In the genomic region with DNA sequence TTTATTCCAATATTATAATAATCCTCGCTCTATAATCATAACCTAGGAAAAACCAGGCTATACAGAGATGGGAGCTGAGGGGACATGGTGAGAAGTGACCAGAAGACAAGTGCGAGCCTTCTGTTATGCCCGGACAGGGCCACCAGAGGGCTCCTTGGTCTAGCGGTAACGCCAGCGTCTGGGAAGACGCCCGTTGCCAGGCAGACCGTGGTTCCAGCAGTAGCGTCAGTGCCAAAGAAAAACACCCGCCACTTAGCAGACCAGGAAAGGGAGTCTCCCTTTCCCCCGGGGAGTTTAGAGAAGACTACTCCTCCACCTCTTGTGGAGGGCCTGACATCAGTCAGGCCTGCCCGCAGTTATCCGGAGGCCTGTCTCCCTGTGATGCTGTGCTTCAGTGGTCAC, we compare ENCODE assay signal across 10 cellular contexts. TPM values are rescaled to one million over a fixed set of nuclear protein-coding genes. Genes with fewer than 3 reads are reported as not detected.
DNase-seq lines count a peak whose midpoint lies in the region; ATAC-seq and TF ChIP-seq lines count a peak whose summit lies in the region.
"Not testable (repeated sequence)": the region's sequence is repeated elsewhere in the genome, so short reads cannot be mapped to it uniquely, and the experiment has no call there.
"Had no signal": no experiment of that assay in that cellular context is flagged by ENCODE, and none has a peak within 500 bp of the region (broad histone marks: within the 10 kb centered on the region; RNA-seq: fewer than 3 reads in every experiment).

No MANE protein-coding gene starts in this region.

- in situ Hi-C loops in astrocyte of the spinal cord (cut with HindIII; ENCODE audit: low sequenced_read_pairs) = not testable (repeated sequence)

- H3K9ac ChIP-seq in mesendoderm (ENCODE audit: low read length) = not testable (repeated sequence)

- not testable (repeated sequence) for H3K9me3 Mint-ChIP-seq in T-helper 2 cell treated with Interferon-gamma antibody and Interleukin-4, amounts not matched to agents 5 μg/mL and 100 μg/mL, for 36 hours

- H3K27me3 ChIP-seq in mesendoderm (ENCODE audit: insufficient read depth, low read length, poor library complexity) = not testable (repeated sequence)

- not testable (repeated sequence) for H3K56ac ChIP-seq in mesendoderm (ENCODE audit: low read length)

- ATAC-seq in stimulated activated naive CD8-positive, alpha-beta T cell treated with anti-CD3 and anti-CD28 coated beads, Interleukin-15, Interleukin-2, amounts not matched to agents 100 U/mL and 50 U/mL, for 24 hours = not testable (repeated sequence)

- H2BK5ac ChIP-seq in mesendoderm (ENCODE audit: low read length) = not testable (repeated sequence)

- not testable (repeated sequence) for H3K4me1 ChIP-seq in mesendoderm (ENCODE audit: control insufficient read depth, low read depth, low read length)

- not testable (repeated sequence) for H3K18ac ChIP-seq in mesendoderm (ENCODE audit: low read length)

- not testable (repeated sequence) for H4K8ac ChIP-seq in mesendoderm (ENCODE audit: low read depth, low read length)

- DNase-seq in CD1c-positive myeloid dendritic cell (ENCODE audit: extremely low spot score) = peak; percentile 40
- DNase-seq in HCEC 1CT = peak; percentile 39
- peak; percentile 56 for DNase-seq in NCI-H2171 treated with DMSO at 0.1 percent for 48 hours (lab: John Stamatoyannopoulos, UW)
- DNase-seq in T-helper 2 cell treated with Interferon-gamma antibody and Interleukin-4, amounts not matched to agents 5 μg/mL and 100 μg/mL, for 36 hours (ENCODE audit: low spot score) = peak; percentile 20
- DNase-seq in astrocyte of the spinal cord (ENCODE audit: low read depth, low spot score) = peak; percentile 58
- DNase-seq in fibroblast of villous mesenchyme (ENCODE audit: low read depth) = peak; percentile 62
- DNase-seq in mesendoderm = peak; percentile 66
- peak; percentile 45 for DNase-seq in stimulated activated naive CD8-positive, alpha-beta T cell treated with anti-CD3 and anti-CD28 coated beads, Interleukin-15, Interleukin-2, amounts not matched to agents 100 U/mL and 50 U/mL, for 24 hours

- not testable (repeated sequence) for H3K4me2 ChIP-seq in mesendoderm (ENCODE audit: low read length)

- H2AK5ac ChIP-seq in mesendoderm (ENCODE audit: low read length) = not testable (repeated sequence)

- H3K36me3 Mint-ChIP-seq in T-helper 2 cell treated with Interferon-gamma antibody and Interleukin-4, amounts not matched to agents 5 μg/mL and 100 μg/mL, for 36 hours (ENCODE audit: low read depth) = peaks cover 11% of the 10 kb centered on the region

- not testable (repeated sequence) for H3K23ac ChIP-seq in mesendoderm (ENCODE audit: low read length)

- H3K36me3 ChIP-seq in mesendoderm (ENCODE audit: control insufficient read depth, insufficient read depth, low read length) = not testable (repeated sequence)

- not testable (repeated sequence) for H3K4ac ChIP-seq in mesendoderm (ENCODE audit: low read depth, low read length)

- TF ChIP-seq CTCF in astrocyte of the spinal cord (IDR thresholded peaks at IDR 0.05; ENCODE audit: low read depth, low read length) = peak; percentile 55
- peak; percentile 59 for TF ChIP-seq CTCF in fibroblast of villous mesenchyme (IDR thresholded peaks at IDR 0.05; ENCODE audit: insufficient read depth, low read depth, low read length)

- not testable (repeated sequence) for H3K4me3 ChIP-seq in astrocyte of the spinal cord (ENCODE audit: low read depth, low read length); fibroblast of villous mesenchyme (ENCODE audit: low read depth, low read length); mesendoderm (ENCODE audit: low read length)

- H3K27ac ChIP-seq in mesendoderm (ENCODE audit: low read depth, low read length) = not testable (repeated sequence)

- not testable (repeated sequence) for H2BK120ac ChIP-seq in mesendoderm (ENCODE audit: low read depth, low read length)

- not testable (repeated sequence) for H2BK15ac ChIP-seq in mesendoderm (replicated peaks; ENCODE audit: low read depth)

- H3K4me3 Mint-ChIP-seq in T-helper 2 cell treated with Interferon-gamma antibody and Interleukin-4, amounts not matched to agents 5 μg/mL and 100 μg/mL, for 36 hours = not testable (repeated sequence)

- peaks cover 15% of the 10 kb centered on the region for H3K79me2 ChIP-seq in mesendoderm (ENCODE audit: control insufficient read depth, insufficient read depth, low read length)

- no CpG with 5 or more reads among the region's 14 CpGs for whole genome bisulfite sequencing in mesendoderm (ENCODE audit: extremely low coverage, insufficient coverage, low lambda C conversion rate)

- peaks cover 35% of the 10 kb centered on the region for H3K4me1 Mint-ChIP-seq in T-helper 2 cell treated with Interferon-gamma antibody and Interleukin-4, amounts not matched to agents 5 μg/mL and 100 μg/mL, for 36 hours (ENCODE audit: low read depth)

- peaks cover 11% of the 10 kb centered on the region for H3K79me1 ChIP-seq in mesendoderm (ENCODE audit: low read length)

- not testable (repeated sequence) for H3K27me3 Mint-ChIP-seq in T-helper 2 cell treated with Interferon-gamma antibody and Interleukin-4, amounts not matched to agents 5 μg/mL and 100 μg/mL, for 36 hours (ENCODE audit: low read depth)

- not testable (repeated sequence) for H4K5ac ChIP-seq in mesendoderm (ENCODE audit: low read length)

- H3K27ac Mint-ChIP-seq in T-helper 2 cell treated with Interferon-gamma antibody and Interleukin-4, amounts not matched to agents 5 μg/mL and 100 μg/mL, for 36 hours = not testable (repeated sequence)

RNA-seq across cellular contexts. Expression of a gene that starts 30.5 kb away (rescaled TPM):
- total RNA-seq in fibroblast of villous mesenchyme = 16.1 and 17.3 TPM in 2 replicates
- 101 TPM for polyA plus RNA-seq in mesendoderm (2013, experiment 1 of 2)
- polyA plus RNA-seq in mesendoderm (2013, experiment 2 of 2) = 108 TPM

RNA-seq across cellular contexts. Expression of a gene that starts 56.6 kb away (rescaled TPM):
- 0.43 TPM in 1 of 2 replicates, not detected in the other for total RNA-seq in fibroblast of villous mesenchyme
- 0.13 TPM for polyA plus RNA-seq in mesendoderm (2013, experiment 1 of 2)
- 0.14 TPM for polyA plus RNA-seq in mesendoderm (2013, experiment 2 of 2)
- total RNA-seq: SJCRH30, temporal lobe had no signal
